Comparison of ENCODE assay signal across 8 cellular contexts in genomic region chr9:75148551-75148950, GRCh38.
DNase-seq lines count a peak whose midpoint lies in the region; ATAC-seq and TF ChIP-seq lines count a peak whose summit lies in the region.

No MANE protein-coding gene starts in this region.

- TF ChIP-seq CTCF in astrocyte of the spinal cord (IDR thresholded peaks at IDR 0.05; ENCODE audit: low read depth, low read length) (no peak), mesothelial cell of epicardium (IDR thresholded peaks at IDR 0.05; ENCODE audit: unreplicated experiment) (no peak)

- H3K27ac ChIP-seq in BLaER1, result peak overlapping the region; percentile 87

- H3K4me3 ChIP-seq in BLaER1, result no peak overlapping the region
- H3K4me3 ChIP-seq in astrocyte of the spinal cord (ENCODE audit: low read depth, low read length), result no peak overlapping the region

- peaks cover 13 to 32% (median 18%) of the 10 kb centered on the region in 3 donors for H3K4me1 Mint-ChIP-seq in IgD-negative memory B cell
- peaks cover 22% of the 10 kb centered on the region for H3K4me1 Mint-ChIP-seq in mesothelial cell of epicardium

- peak overlapping the region; percentile 58 for H3K9ac ChIP-seq in BLaER1

- in situ Hi-C loops in astrocyte of the spinal cord (cut with HindIII; ENCODE audit: low sequenced_read_pairs), result no loop called here

- no peak for ATAC-seq in GM19395 (IDR thresholded peaks at IDR 0.05; ENCODE audit: unreplicated experiment)

- H3K27me3 Mint-ChIP-seq in IgD-negative memory B cell, result no peaks in the 10 kb centered on the region
- H3K27me3 Mint-ChIP-seq in mesothelial cell of epicardium (ENCODE audit: low read depth), result no peaks in the 10 kb centered on the region

- peaks cover 27% of the 10 kb centered on the region for H3K9me3 ChIP-seq in BLaER1

- peaks cover 37% of the 10 kb centered on the region for H3K36me3 ChIP-seq in BLaER1

- H3K4me3 Mint-ChIP-seq in IgD-negative memory B cell (no peak overlapping the region), mesothelial cell of epicardium (no peak overlapping the region)

- H3K27ac Mint-ChIP-seq in IgD-negative memory B cell (peak overlapping the region in 2 of 3 donors; percentile 47 to 64), mesothelial cell of epicardium (peak overlapping the region; percentile 89)

- H3K4me2 ChIP-seq in BLaER1, result peak overlapping the region; percentile 76

- no peaks in the 10 kb centered on the region for H3K27me3 ChIP-seq in BLaER1

- H3K9me3 Mint-ChIP-seq in IgD-negative memory B cell (peaks cover 0 to 9% (median 6%) of the 10 kb centered on the region in 3 donors), mesothelial cell of epicardium (peaks cover 18% of the 10 kb centered on the region)

- no peaks in the 10 kb centered on the region for H4K20me1 ChIP-seq in BLaER1

- H3K4me1 ChIP-seq in BLaER1, result peaks cover 61% of the 10 kb centered on the region

- DNase-seq in astrocyte of the spinal cord (ENCODE audit: low read depth, low spot score) (peak; percentile 96), mesothelial cell of epicardium (ENCODE audit: low spot score in 2 of 2, unreplicated experiment in 2 of 2) (no peak), NCI-H1436 treated with DMSO at 0.1 percent for 48 hours (lab: John Stamatoyannopoulos, UW) (no peak), NAMALWA (ENCODE audit: low spot score) (no peak), inferior parietal cortex (ENCODE audit: extremely low spot score) (no peak)

- H3K36me3 Mint-ChIP-seq in IgD-negative memory B cell (peaks cover 18% of the 10 kb centered on the region), mesothelial cell of epicardium (peaks cover 21% of the 10 kb centered on the region)
